1 cellular context compared by ENCODE assay signal in the genomic region with DNA sequence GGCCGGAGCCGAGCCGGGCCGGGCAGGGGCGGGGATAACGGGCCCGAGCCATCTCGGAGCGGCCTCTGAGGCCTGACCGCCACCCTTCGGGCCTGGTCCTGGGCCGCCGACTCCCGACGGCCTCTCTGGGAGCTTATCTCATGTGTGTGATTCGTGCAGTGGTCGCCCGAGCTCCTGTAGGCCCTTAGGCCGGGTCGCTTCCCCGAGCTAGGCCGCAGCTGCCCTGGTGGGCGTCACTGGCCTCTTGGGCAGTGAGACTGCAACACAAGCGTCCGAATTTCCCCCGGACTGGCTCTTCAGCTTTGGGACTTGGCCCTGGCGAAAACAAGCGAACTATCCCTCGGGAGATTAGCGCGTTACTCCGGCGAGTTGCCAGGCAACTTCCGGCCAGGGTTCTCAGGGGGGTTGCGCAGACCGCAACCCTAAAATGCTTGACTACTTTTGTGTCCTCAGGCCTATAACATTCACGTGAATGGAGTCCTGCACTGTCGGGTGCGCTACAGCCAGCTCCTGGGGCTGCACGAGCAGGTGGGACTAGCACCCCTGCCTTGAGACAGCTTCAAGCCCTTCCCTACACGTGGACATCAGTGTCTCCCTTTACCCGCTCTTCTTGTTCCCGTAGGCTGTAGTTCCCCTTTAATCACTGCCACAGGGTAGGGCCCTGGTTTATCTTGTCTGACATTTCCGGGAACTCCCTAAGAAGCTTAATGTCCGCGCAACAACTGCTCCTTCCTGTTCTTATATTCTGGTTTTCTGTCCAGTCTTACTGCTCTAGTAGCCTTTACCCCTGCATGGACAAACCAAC.
TF ChIP-seq lines count a peak whose summit lies in the region.

No MANE protein-coding gene starts in this region.

TF ChIP-seq in HepG2, 621 proteins besides CTCF, POLR2A, EP300 and RAD21 (continued from another document and continues in another):
- TF ChIP-seq, protein P1, sequence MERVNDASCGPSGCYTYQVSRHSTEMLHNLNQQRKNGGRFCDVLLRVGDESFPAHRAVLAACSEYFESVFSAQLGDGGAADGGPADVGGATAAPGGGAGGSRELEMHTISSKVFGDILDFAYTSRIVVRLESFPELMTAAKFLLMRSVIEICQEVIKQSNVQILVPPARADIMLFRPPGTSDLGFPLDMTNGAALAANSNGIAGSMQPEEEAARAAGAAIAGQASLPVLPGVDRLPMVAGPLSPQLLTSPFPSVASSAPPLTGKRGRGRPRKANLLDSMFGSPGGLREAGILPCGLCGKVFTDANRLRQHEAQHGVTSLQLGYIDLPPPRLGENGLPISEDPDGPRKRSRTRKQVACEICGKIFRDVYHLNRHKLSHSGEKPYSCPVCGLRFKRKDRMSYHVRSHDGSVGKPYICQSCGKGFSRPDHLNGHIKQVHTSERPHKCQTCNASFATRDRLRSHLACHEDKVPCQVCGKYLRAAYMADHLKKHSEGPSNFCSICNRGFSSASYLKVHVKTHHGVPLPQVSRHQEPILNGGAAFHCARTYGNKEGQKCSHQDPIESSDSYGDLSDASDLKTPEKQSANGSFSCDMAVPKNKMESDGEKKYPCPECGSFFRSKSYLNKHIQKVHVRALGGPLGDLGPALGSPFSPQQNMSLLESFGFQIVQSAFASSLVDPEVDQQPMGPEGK (CRISPR knock-in tag; IDR thresholded peaks at IDR 0.05): no peak
- no peak for TF ChIP-seq KLF12 (CRISPR knock-in tag; IDR thresholded peaks at IDR 0.05; ENCODE audit: borderline replicate concordance)
- TF ChIP-seq ISX (CRISPR knock-in tag; conservative IDR thresholded peaks at IDR 0.05): no peak
- TF ChIP-seq, protein P2, sequence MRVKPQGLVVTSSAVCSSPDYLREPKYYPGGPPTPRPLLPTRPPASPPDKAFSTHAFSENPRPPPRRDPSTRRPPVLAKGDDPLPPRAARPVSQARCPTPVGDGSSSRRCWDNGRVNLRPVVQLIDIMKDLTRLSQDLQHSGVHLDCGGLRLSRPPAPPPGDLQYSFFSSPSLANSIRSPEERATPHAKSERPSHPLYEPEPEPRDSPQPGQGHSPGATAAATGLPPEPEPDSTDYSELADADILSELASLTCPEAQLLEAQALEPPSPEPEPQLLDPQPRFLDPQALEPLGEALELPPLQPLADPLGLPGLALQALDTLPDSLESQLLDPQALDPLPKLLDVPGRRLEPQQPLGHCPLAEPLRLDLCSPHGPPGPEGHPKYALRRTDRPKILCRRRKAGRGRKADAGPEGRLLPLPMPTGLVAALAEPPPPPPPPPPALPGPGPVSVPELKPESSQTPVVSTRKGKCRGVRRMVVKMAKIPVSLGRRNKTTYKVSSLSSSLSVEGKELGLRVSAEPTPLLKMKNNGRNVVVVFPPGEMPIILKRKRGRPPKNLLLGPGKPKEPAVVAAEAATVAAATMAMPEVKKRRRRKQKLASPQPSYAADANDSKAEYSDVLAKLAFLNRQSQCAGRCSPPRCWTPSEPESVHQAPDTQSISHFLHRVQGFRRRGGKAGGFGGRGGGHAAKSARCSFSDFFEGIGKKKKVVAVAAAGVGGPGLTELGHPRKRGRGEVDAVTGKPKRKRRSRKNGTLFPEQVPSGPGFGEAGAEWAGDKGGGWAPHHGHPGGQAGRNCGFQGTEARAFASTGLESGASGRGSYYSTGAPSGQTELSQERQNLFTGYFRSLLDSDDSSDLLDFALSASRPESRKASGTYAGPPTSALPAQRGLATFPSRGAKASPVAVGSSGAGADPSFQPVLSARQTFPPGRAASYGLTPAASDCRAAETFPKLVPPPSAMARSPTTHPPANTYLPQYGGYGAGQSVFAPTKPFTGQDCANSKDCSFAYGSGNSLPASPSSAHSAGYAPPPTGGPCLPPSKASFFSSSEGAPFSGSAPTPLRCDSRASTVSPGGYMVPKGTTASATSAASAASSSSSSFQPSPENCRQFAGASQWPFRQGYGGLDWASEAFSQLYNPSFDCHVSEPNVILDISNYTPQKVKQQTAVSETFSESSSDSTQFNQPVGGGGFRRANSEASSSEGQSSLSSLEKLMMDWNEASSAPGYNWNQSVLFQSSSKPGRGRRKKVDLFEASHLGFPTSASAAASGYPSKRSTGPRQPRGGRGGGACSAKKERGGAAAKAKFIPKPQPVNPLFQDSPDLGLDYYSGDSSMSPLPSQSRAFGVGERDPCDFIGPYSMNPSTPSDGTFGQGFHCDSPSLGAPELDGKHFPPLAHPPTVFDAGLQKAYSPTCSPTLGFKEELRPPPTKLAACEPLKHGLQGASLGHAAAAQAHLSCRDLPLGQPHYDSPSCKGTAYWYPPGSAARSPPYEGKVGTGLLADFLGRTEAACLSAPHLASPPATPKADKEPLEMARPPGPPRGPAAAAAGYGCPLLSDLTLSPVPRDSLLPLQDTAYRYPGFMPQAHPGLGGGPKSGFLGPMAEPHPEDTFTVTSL (CRISPR knock-in tag; IDR thresholded peaks at IDR 0.05; ENCODE audit: borderline replicate concordance): no peak
- TF ChIP-seq, protein P3, sequence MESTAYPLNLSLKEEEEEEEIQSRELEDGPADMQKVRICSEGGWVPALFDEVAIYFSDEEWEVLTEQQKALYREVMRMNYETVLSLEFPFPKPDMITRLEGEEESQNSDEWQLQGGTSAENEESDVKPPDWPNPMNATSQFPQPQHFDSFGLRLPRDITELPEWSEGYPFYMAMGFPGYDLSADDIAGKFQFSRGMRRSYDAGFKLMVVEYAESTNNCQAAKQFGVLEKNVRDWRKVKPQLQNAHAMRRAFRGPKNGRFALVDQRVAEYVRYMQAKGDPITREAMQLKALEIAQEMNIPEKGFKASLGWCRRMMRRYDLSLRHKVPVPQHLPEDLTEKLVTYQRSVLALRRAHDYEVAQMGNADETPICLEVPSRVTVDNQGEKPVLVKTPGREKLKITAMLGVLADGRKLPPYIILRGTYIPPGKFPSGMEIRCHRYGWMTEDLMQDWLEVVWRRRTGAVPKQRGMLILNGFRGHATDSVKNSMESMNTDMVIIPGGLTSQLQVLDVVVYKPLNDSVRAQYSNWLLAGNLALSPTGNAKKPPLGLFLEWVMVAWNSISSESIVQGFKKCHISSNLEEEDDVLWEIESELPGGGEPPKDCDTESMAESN (CRISPR knock-in tag; conservative IDR thresholded peaks at IDR 0.05): no peak
- TF ChIP-seq ZNF17 (CRISPR knock-in tag; IDR thresholded peaks at IDR 0.05): no peak
- no peak for TF ChIP-seq HNF4G (IDR thresholded peaks at IDR 0.05; ENCODE audit: borderline replicate concordance, low read depth, low read length)
- TF ChIP-seq HNF4G (CRISPR knock-in tag; IDR thresholded peaks at IDR 0.05; ENCODE audit: borderline replicate concordance, low read depth): no peak
- peak; percentile 2; the same call in 1 of the 2 replicates for TF ChIP-seq ZNF20 (CRISPR knock-in tag; IDR thresholded peaks at IDR 0.05)
- TF ChIP-seq, protein P4, sequence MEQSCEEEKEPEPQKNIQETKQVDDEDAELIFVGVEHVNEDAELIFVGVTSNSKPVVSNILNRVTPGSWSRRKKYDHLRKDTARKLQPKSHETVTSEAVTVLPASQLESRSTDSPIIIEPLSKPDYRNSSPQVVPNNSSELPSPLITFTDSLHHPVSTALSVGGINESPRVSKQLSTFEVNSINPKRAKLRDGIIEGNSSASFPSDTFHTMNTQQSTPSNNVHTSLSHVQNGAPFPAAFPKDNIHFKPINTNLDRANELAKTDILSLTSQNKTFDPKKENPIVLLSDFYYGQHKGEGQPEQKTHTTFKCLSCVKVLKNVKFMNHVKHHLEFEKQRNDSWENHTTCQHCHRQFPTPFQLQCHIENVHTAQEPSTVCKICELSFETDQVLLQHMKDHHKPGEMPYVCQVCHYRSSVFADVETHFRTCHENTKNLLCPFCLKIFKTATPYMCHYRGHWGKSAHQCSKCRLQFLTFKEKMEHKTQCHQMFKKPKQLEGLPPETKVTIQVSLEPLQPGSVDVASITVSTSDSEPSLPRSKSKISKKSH (CRISPR knock-in tag; IDR thresholded peaks at IDR 0.05; ENCODE audit: borderline replicate concordance): no peak; the same call in 1 of the 2 replicates
- TF ChIP-seq, protein P5, sequence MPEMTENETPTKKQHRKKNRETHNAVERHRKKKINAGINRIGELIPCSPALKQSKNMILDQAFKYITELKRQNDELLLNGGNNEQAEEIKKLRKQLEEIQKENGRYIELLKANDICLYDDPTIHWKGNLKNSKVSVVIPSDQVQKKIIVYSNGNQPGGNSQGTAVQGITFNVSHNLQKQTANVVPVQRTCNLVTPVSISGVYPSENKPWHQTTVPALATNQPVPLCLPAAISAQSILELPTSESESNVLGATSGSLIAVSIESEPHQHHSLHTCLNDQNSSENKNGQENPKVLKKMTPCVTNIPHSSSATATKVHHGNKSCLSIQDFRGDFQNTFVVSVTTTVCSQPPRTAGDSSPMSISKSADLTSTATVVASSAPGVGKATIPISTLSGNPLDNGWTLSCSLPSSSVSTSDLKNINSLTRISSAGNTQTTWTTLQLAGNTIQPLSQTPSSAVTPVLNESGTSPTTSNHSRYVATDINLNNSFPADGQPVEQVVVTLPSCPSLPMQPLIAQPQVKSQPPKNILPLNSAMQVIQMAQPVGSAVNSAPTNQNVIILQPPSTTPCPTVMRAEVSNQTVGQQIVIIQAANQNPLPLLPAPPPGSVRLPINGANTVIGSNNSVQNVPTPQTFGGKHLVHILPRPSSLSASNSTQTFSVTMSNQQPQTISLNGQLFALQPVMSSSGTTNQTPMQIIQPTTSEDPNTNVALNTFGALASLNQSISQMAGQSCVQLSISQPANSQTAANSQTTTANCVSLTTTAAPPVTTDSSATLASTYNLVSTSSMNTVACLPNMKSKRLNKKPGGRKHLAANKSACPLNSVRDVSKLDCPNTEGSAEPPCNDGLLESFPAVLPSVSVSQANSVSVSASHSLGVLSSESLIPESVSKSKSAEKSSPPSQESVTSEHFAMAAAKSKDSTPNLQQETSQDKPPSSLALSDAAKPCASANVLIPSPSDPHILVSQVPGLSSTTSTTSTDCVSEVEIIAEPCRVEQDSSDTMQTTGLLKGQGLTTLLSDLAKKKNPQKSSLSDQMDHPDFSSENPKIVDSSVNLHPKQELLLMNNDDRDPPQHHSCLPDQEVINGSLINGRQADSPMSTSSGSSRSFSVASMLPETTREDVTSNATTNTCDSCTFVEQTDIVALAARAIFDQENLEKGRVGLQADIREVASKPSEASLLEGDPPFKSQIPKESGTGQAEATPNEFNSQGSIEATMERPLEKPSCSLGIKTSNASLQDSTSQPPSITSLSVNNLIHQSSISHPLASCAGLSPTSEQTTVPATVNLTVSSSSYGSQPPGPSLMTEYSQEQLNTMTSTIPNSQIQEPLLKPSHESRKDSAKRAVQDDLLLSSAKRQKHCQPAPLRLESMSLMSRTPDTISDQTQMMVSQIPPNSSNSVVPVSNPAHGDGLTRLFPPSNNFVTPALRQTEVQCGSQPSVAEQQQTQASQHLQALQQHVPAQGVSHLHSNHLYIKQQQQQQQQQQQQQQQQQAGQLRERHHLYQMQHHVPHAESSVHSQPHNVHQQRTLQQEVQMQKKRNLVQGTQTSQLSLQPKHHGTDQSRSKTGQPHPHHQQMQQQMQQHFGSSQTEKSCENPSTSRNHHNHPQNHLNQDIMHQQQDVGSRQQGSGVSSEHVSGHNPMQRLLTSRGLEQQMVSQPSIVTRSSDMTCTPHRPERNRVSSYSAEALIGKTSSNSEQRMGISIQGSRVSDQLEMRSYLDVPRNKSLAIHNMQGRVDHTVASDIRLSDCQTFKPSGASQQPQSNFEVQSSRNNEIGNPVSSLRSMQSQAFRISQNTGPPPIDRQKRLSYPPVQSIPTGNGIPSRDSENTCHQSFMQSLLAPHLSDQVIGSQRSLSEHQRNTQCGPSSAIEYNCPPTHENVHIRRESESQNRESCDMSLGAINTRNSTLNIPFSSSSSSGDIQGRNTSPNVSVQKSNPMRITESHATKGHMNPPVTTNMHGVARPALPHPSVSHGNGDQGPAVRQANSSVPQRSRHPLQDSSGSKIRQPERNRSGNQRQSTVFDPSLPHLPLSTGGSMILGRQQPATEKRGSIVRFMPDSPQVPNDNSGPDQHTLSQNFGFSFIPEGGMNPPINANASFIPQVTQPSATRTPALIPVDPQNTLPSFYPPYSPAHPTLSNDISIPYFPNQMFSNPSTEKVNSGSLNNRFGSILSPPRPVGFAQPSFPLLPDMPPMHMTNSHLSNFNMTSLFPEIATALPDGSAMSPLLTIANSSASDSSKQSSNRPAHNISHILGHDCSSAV (CRISPR knock-in tag; IDR thresholded peaks at IDR 0.05; ENCODE audit: borderline replicate concordance): no peak
- TF ChIP-seq ZKSCAN8 (CRISPR knock-in tag; IDR thresholded peaks at IDR 0.05; ENCODE audit: borderline replicate concordance): no peak
- TF ChIP-seq PITX1 (CRISPR knock-in tag; IDR thresholded peaks at IDR 0.05): no peak; the same call in 1 of the 2 replicates
- TF ChIP-seq TSC22D2 (CRISPR knock-in tag; IDR thresholded peaks at IDR 0.05; ENCODE audit: borderline replicate concordance): no peak; the same call in 1 of the 2 replicates
- TF ChIP-seq ZNF850 (CRISPR knock-in tag; conservative IDR thresholded peaks at IDR 0.05): no peak
- no peak for TF ChIP-seq JUNB (CRISPR knock-in tag; IDR thresholded peaks at IDR 0.05; ENCODE audit: borderline replicate concordance)
- no peak for TF ChIP-seq ZNF629 (CRISPR knock-in tag; conservative IDR thresholded peaks at IDR 0.05)
- TF ChIP-seq ZNF563 (CRISPR knock-in tag; IDR thresholded peaks at IDR 0.05): no peak; the same call in 1 of the 2 replicates
- TF ChIP-seq ZEB1 (IDR thresholded peaks at IDR 0.05; ENCODE audit: insufficient replicate concordance, low read depth): no peak
- TF ChIP-seq RFXAP (CRISPR knock-in tag; IDR thresholded peaks at IDR 0.05; ENCODE audit: borderline replicate concordance): no peak
- TF ChIP-seq CHD2 (IDR thresholded peaks at IDR 0.05; ENCODE audit: low read depth, low read length): 0 out of 2 replicates have a peak, but pooled peaks have one; percentile 37
- peak; percentile 18; the same call in 1 of the 2 replicates for TF ChIP-seq RFX1 (IDR thresholded peaks at IDR 0.05)
- TF ChIP-seq CEBPB (IDR thresholded peaks at IDR 0.05; ENCODE audit: borderline replicate concordance, low read depth, low read length): no peak
- no peak for TF ChIP-seq NCOA1 (CRISPR knock-in tag; IDR thresholded peaks at IDR 0.05)
- peak; percentile 45 for TF ChIP-seq PTBP1 (IDR thresholded peaks at IDR 0.05; ENCODE audit: low read depth, low read length, poor library complexity, severe bottlenecking)
- TF ChIP-seq, protein P6, sequence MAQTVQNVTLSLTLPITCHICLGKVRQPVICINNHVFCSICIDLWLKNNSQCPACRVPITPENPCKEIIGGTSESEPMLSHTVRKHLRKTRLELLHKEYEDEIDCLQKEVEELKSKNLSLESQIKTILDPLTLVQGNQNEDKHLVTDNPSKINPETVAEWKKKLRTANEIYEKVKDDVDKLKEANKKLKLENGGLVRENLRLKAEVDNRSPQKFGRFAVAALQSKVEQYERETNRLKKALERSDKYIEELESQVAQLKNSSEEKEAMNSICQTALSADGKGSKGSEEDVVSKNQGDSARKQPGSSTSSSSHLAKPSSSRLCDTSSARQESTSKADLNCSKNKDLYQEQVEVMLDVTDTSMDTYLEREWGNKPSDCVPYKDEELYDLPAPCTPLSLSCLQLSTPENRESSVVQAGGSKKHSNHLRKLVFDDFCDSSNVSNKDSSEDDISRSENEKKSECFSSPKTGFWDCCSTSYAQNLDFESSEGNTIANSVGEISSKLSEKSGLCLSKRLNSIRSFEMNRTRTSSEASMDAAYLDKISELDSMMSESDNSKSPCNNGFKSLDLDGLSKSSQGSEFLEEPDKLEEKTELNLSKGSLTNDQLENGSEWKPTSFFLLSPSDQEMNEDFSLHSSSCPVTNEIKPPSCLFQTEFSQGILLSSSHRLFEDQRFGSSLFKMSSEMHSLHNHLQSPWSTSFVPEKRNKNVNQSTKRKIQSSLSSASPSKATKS (CRISPR knock-in tag; IDR thresholded peaks at IDR 0.05): no peak
